ENCODE assay signal across 19 cellular contexts in genomic region chr7:150793569-150794238, GRCh38. TPM values are rescaled to one million over a fixed set of nuclear protein-coding genes. Genes with fewer than 3 reads are reported as not detected.
"Had no signal": no experiment of that assay in that cellular context is flagged by ENCODE, and none has a peak within 500 bp of the region (broad histone marks: within the 10 kb centered on the region; RNA-seq: fewer than 3 reads in every experiment).

No MANE protein-coding gene starts in this region.

- H3K36me3 ChIP-seq: prostate gland, suprapubic skin, upper lobe of right lung had no signal

- ATAC-seq: activated CD4-positive, CD25-positive, alpha-beta regulatory T cell treated with anti-CD3 and anti-CD28 coated beads, Interleukin-2, amount 50 U/mL, for 24 hours; activated naive CD8-positive, alpha-beta T cell treated with anti-CD3 and anti-CD28 coated beads, Interleukin-2, amount 50 U/mL, for 24 hours; activated T-cell treated with anti-CD3 and anti-CD28 coated beads, Interleukin-2, amount 50 U/mL, for 4 hours; esophagus mucosa; upper lobe of right lung had no signal

- H3K27ac ChIP-seq: prostate gland, suprapubic skin, upper lobe of right lung had no signal

- H3K27me3 ChIP-seq: right atrium auricular region, upper lobe of right lung had no signal

- DNase-seq: activated CD4-positive, alpha-beta T cell treated with anti-CD3 and anti-CD28 coated beads, Interleukin-2, amount 50 U/mL, for 1 hour; activated CD8-positive, alpha-beta memory T cell treated with anti-CD3 and anti-CD28 coated beads, Interleukin-2, amount 50 U/mL, for 4 hours; activated naive CD4-positive, alpha-beta T cell treated with anti-CD3 and anti-CD28 coated beads for 36 hours; activated naive CD8-positive, alpha-beta T cell treated with anti-CD3 and anti-CD28 coated beads, Interleukin-2, amount 50 U/mL, for 24 hours; activated T-cell treated with anti-CD3 and anti-CD28 coated beads, Interleukin-2, amount 50 U/mL, for 4 hours; anterior cingulate cortex; effector CD4-positive, alpha-beta T cell; midbrain; stimulated activated CD4-positive, alpha-beta T cell treated with anti-CD3 and anti-CD28 coated beads, Interleukin-2, amount 100 ng/mL, for 24 hours; upper lobe of right lung had no signal

- H3K9me3 ChIP-seq: prostate gland, right atrium auricular region, suprapubic skin, upper lobe of right lung had no signal

- H3K4me3 ChIP-seq: lung, prostate gland, right atrium auricular region, suprapubic skin, upper lobe of right lung had no signal

- H3K4me1 ChIP-seq: prostate gland, upper lobe of right lung had no signal

RNA-seq across cellular contexts. Expression of gene TMEM176B, which starts 6.5 kb away (rescaled TPM):
- total RNA-seq: activated naive CD4-positive, alpha-beta T cell treated with anti-CD3 and anti-CD28 coated beads for 36 hours; myocyte had no signal

RNA-seq across cellular contexts. Expression of gene TMEM176A, which starts 6.9 kb away (rescaled TPM):
- total RNA-seq: activated naive CD4-positive, alpha-beta T cell treated with anti-CD3 and anti-CD28 coated beads for 36 hours; myocyte; osteoblast had no signal

RNA-seq across cellular contexts. Expression of gene GIMAP5, which starts 56.5 kb away (rescaled TPM):
- total RNA-seq: myocyte, osteoblast had no signal

RNA-seq across cellular contexts. Expression of gene AOC1, which starts 58.6 kb away (rescaled TPM):
- total RNA-seq: activated naive CD4-positive, alpha-beta T cell treated with anti-CD3 and anti-CD28 coated beads for 36 hours; neural crest cell; osteoblast; right atrium auricular region had no signal
